In genomic region chr2:16248571-16249105, GRCh38 we compare ENCODE assay signal across 25 cellular contexts.
"Had no signal": no experiment of that assay in that cellular context is flagged by ENCODE, and none has a peak within 500 bp of the region (broad histone marks: within the 10 kb centered on the region; RNA-seq: fewer than 3 reads in every experiment).

No MANE protein-coding gene starts in this region.

- H3K36me3 Mint-ChIP-seq: immature natural killer cell; natural killer cell; stimulated activated naive B cell treated with anti-CD40 and anti-IgM and Interleukin-4, amounts not matched to agents 10 μg/mL and 1 μg/mL and 100 μg/mL, for 72 hours had no signal

- H3K4me3 Mint-ChIP-seq: immature natural killer cell; natural killer cell; stimulated activated naive B cell treated with anti-CD40 and anti-IgM and Interleukin-4, amounts not matched to agents 10 μg/mL and 1 μg/mL and 100 μg/mL, for 72 hours; stimulated activated naive CD8-positive, alpha-beta T cell treated with anti-CD3 and anti-CD28 coated beads, Interleukin-15, Interleukin-2, amounts not matched to agents 100 ng/mL and 50 ng/mL, for 24 hours had no signal

- ATAC-seq: foreskin keratinocyte; gastroesophageal sphincter; heart left ventricle; left ventricle myocardium superior; natural killer cell; right cardiac atrium; stimulated activated naive B cell treated with anti-CD40 and anti-IgM and Interleukin-4, amounts not matched to agents 10 μg/mL and 1 μg/mL and 100 μg/mL, for 72 hours; upper lobe of right lung had no signal

- FAIRE-seq: endothelial cell of umbilical vein, keratinocyte had no signal

- H3K4me3 ChIP-seq: dorsolateral prefrontal cortex, esophagus muscularis mucosa, gastroesophageal sphincter, heart left ventricle, lower lobe of right lung, prostate gland, skin epidermis, thoracic aorta, tibial nerve, upper lobe of right lung, uterus had no signal

- H3K4me1 Mint-ChIP-seq: immature natural killer cell; natural killer cell; stimulated activated naive B cell treated with anti-CD40 and anti-IgM and Interleukin-4, amounts not matched to agents 10 μg/mL and 1 μg/mL and 100 μg/mL, for 72 hours had no signal

- H3K27ac ChIP-seq: dorsolateral prefrontal cortex, esophagus muscularis mucosa, foreskin keratinocyte, gastroesophageal sphincter, heart left ventricle, lower lobe of right lung, prostate gland, thoracic aorta, tibial nerve, upper lobe of right lung, uterus had no signal

- H3K27me3 ChIP-seq: foreskin keratinocyte, upper lobe of right lung, uterus had no signal

- H3K9me3 Mint-ChIP-seq: immature natural killer cell; natural killer cell; stimulated activated naive B cell treated with anti-CD40 and anti-IgM and Interleukin-4, amounts not matched to agents 10 μg/mL and 1 μg/mL and 100 μg/mL, for 72 hours; stimulated activated naive CD8-positive, alpha-beta T cell treated with anti-CD3 and anti-CD28 coated beads, Interleukin-15, Interleukin-2, amounts not matched to agents 100 ng/mL and 50 ng/mL, for 24 hours had no signal

- DNase-seq: cerebellar nuclear complex; dorsolateral prefrontal cortex; effector CD8-positive, alpha-beta T cell; foreskin keratinocyte; heart left ventricle; hippocampal formation; immature natural killer cell; left ventricle myocardium superior; lower lobe of right lung; natural killer cell; right cardiac atrium; stimulated activated CD4-positive, alpha-beta T cell treated with anti-CD3 and anti-CD28 coated beads, Interleukin-15, amount 100 ng/mL, for 24 hours; stimulated activated CD4-positive, alpha-beta T cell treated with anti-CD3 and anti-CD28 coated beads, Interleukin-2, amount 100 ng/mL, for 48 hours; stimulated activated naive B cell treated with anti-CD40 and anti-IgM and Interleukin-4, amounts not matched to agents 10 μg/mL and 1 μg/mL and 100 μg/mL, for 72 hours; upper lobe of right lung; uterus had no signal

- H3K36me3 ChIP-seq: esophagus muscularis mucosa, gastroesophageal sphincter, heart left ventricle, lower lobe of right lung, prostate gland, thoracic aorta, tibial nerve, upper lobe of right lung, uterus had no signal

- H3K9me3 ChIP-seq: esophagus muscularis mucosa, gastroesophageal sphincter, heart left ventricle, lower lobe of right lung, prostate gland, thoracic aorta, tibial nerve, upper lobe of right lung, uterus had no signal

- H3K4me1 ChIP-seq: esophagus muscularis mucosa, foreskin keratinocyte, gastroesophageal sphincter, heart left ventricle, lower lobe of right lung, prostate gland, upper lobe of right lung, uterus had no signal

- H3K27ac Mint-ChIP-seq: immature natural killer cell; natural killer cell; stimulated activated naive B cell treated with anti-CD40 and anti-IgM and Interleukin-4, amounts not matched to agents 10 μg/mL and 1 μg/mL and 100 μg/mL, for 72 hours; stimulated activated naive CD8-positive, alpha-beta T cell treated with anti-CD3 and anti-CD28 coated beads, Interleukin-15, Interleukin-2, amounts not matched to agents 100 ng/mL and 50 ng/mL, for 24 hours had no signal
